ENCODE assay signal across 8 cellular contexts in genomic region chr9:2158111-2158610, GRCh38.
A peak's percentile ranks its signal among the peaks of the same experiment; 100 is the strongest.
DNase-seq lines count a peak whose midpoint lies in the region; ATAC-seq and TF ChIP-seq lines count a peak whose summit lies in the region.

No MANE protein-coding gene starts in this region.

- ATAC-seq in GM21723 (IDR thresholded peaks at IDR 0.05; ENCODE audit: unreplicated experiment) (peak; percentile 59), T-cell (replicated peaks in 1 of 4) (peak; percentile 60 to 86 (median 65))

- H2AFZ ChIP-seq in KMS-11 (ENCODE audit: low read depth), result peak overlapping the region; percentile 69

- H4K20me1 ChIP-seq in DOHH2 (ENCODE audit: control insufficient read depth, insufficient read depth, low read depth, low read length) (no peaks in the 10 kb centered on the region), KMS-11 (ENCODE audit: insufficient read depth) (no peaks in the 10 kb centered on the region)

- no peaks in the 10 kb centered on the region for H3K27me3 Mint-ChIP-seq in T-cell

- H3K9ac ChIP-seq in KMS-11, result peak overlapping the region; percentile 89

- H3K4me1 ChIP-seq in DOHH2 (ENCODE audit: control insufficient read depth, low read length), result peaks cover 52% of the 10 kb centered on the region
- H3K4me1 ChIP-seq in KMS-11 (ENCODE audit: low read depth, poor library complexity, severe bottlenecking), result peaks cover 27% of the 10 kb centered on the region

- no peaks in the 10 kb centered on the region for H3K9me3 ChIP-seq in DOHH2 (ENCODE audit: control insufficient read depth, insufficient read depth, low read length)

- POLR2A ChIA-PET in T-cell (lab: Charles Lee), result interaction anchor here (0.6 to 0.7 kb wide), 2 partner anchors 15 to 64 kb away, joined by 9 to 12 read pairs; no protein-coding TSS in a partner anchor

- TF ChIP-seq CTCF in DOHH2 (IDR thresholded peaks at IDR 0.05; ENCODE audit: low read depth, low read length, poor library complexity, severe bottlenecking) (no peak), KMS-11 (conservative IDR thresholded peaks at IDR 0.05; ENCODE audit: low read depth, low read length) (no peak)

- H3K9me3 Mint-ChIP-seq in T-cell, result no peaks in the 10 kb centered on the region

- H3K9me2 ChIP-seq in DOHH2 (replicated peaks; ENCODE audit: control insufficient read depth, low read length), result no peaks in the 10 kb centered on the region

- H3K4me3 ChIP-seq in DOHH2 (ENCODE audit: low read length) (peak overlapping the region; percentile 78), KMS-11 (IDR thresholded peaks at IDR 0.05; ENCODE audit: insufficient read depth, low read depth, low read length) (no peak overlapping the region)

- peak overlapping the region; percentile 82 to 87 for H3K27ac Mint-ChIP-seq in T-cell

- H3K79me2 ChIP-seq in DOHH2 (ENCODE audit: control insufficient read depth, low read length) (peaks cover 70% of the 10 kb centered on the region), KMS-11 (ENCODE audit: insufficient read depth, low read depth) (peaks cover 58% of the 10 kb centered on the region)

- H3K27me3 ChIP-seq in DOHH2 (ENCODE audit: control insufficient read depth, low read length) (no peaks in the 10 kb centered on the region), KMS-11 (ENCODE audit: insufficient read depth, low read depth) (no peaks in the 10 kb centered on the region)

- H3K36me3 ChIP-seq in DOHH2 (ENCODE audit: control insufficient read depth, low read length), result peaks cover 22% of the 10 kb centered on the region
- H3K36me3 ChIP-seq in KMS-11 (ENCODE audit: insufficient read depth), result peaks cover 9% of the 10 kb centered on the region; the same call in 1 of the 2 replicates

- CTCF ChIA-PET in T-cell (lab: Charles Lee), result interaction anchor here (0.6 to 1.0 kb wide), 6 partner anchors 21 to 678 kb away, joined by 3 to 6 read pairs (median 5); no protein-coding TSS in a partner anchor

- H3K4me3 Mint-ChIP-seq in T-cell, result peak overlapping the region; percentile 77 to 91 (median 78)

- H3F3A ChIP-seq in DOHH2 (ENCODE audit: control insufficient read depth, insufficient read depth), result peaks cover 14% of the 10 kb centered on the region

- peaks cover 14% of the 10 kb centered on the region for H3K36me3 Mint-ChIP-seq in T-cell

- H3K27ac ChIP-seq in DOHH2 (ENCODE audit: low read depth, low read length) (peak overlapping the region; percentile 91), KMS-11 (peak overlapping the region; percentile 83)

- H3K4me1 Mint-ChIP-seq in T-cell, result peaks cover 71 to 79% (median 74%) of the 10 kb centered on the region in 3 donors

- H3K4me2 ChIP-seq in DOHH2 (ENCODE audit: low read length), result peak overlapping the region; percentile 99
- peak overlapping the region; percentile 57 for H3K4me2 ChIP-seq in KMS-11

- DNase-seq in T-cell, result peak in 31 of 34 experiments; percentile 6 to 53 (median 28)
- peak; percentile 53 for DNase-seq in cerebellar cortex (ENCODE audit: low spot score)
- DNase-seq in kidney tubule cell (ENCODE audit: low spot score), result peak; percentile 71
- peak; percentile 27 for DNase-seq in stimulated activated CD4-positive, alpha-beta T cell treated with anti-CD3 and anti-CD28 coated beads, Interleukin-1b, Interleukin-23, amount 100 ng/mL, for 48 hours
- DNase-seq in NCI-H446 treated with DMSO at 0.1 percent for 48 hours (lab: John Stamatoyannopoulos, UW), result no peak
